10 cellular contexts compared by ENCODE assay signal in genomic region chr9:121895836-121896544, GRCh38.
A peak's percentile ranks its signal among the peaks of the same experiment; 100 is the strongest.
DNase-seq lines count a peak whose midpoint lies in the region; ATAC-seq lines count a peak whose summit lies in the region.
"Had no signal": no experiment of that assay in that cellular context is flagged by ENCODE, and none has a peak within 500 bp of the region (broad histone marks: within the 10 kb centered on the region; RNA-seq: fewer than 3 reads in every experiment).

No MANE protein-coding gene starts in this region.

- intact Hi-C loops in aorta (cut with DNase I): no loop called here

- H3K27ac Mint-ChIP-seq in activated naive CD8-positive, alpha-beta T cell treated with anti-CD3 and anti-CD28 coated beads, Interleukin-2, amount 50 U/mL, for 24 hours: no peak overlapping the region
- no peak overlapping the region for H3K27ac Mint-ChIP-seq in activated naive CD8-positive, alpha-beta T cell treated with anti-CD3 and anti-CD28 coated beads for 36 hours

- DNase-seq in activated naive CD8-positive, alpha-beta T cell treated with anti-CD3 and anti-CD28 coated beads, Interleukin-2, amount 50 U/mL, for 24 hours: no peak
- no peak for DNase-seq in activated naive CD8-positive, alpha-beta T cell treated with anti-CD3 and anti-CD28 coated beads for 36 hours
- DNase-seq in kidney tubule cell (ENCODE audit: low spot score) (peak; percentile 47), aorta (peak in 1 of 2 donors; percentile 60)
- DNase-seq in activated effector memory CD4-positive, alpha-beta T cell treated with anti-CD3 and anti-CD28 coated beads, Interleukin-2, amount 50 U/mL, for 16 hours: no peak

- peak; percentile 24 for ATAC-seq in activated naive CD8-positive, alpha-beta T cell treated with anti-CD3 and anti-CD28 coated beads, Interleukin-2, amount 50 U/mL, for 24 hours
- ATAC-seq in aorta (ENCODE audit: low FRiP score): peak; percentile 69
- ATAC-seq in HG02759 (IDR thresholded peaks at IDR 0.05; ENCODE audit: unreplicated experiment): no peak
- no peak for ATAC-seq in GM19328 (IDR thresholded peaks at IDR 0.05; ENCODE audit: unreplicated experiment)

- no peaks in the 10 kb centered on the region for H3K4me1 Mint-ChIP-seq in activated naive CD8-positive, alpha-beta T cell treated with anti-CD3 and anti-CD28 coated beads, Interleukin-2, amount 50 U/mL, for 24 hours
- no peaks in the 10 kb centered on the region for H3K4me1 Mint-ChIP-seq in activated naive CD8-positive, alpha-beta T cell treated with anti-CD3 and anti-CD28 coated beads for 36 hours

- WGBS in aorta, 2 donors: 20 to 25% methylated on average over 12 of the region's 12 CpGs

- H3K27me3 Mint-ChIP-seq in activated naive CD8-positive, alpha-beta T cell treated with anti-CD3 and anti-CD28 coated beads, Interleukin-2, amount 50 U/mL, for 24 hours: no peaks in the 10 kb centered on the region
- H3K27me3 Mint-ChIP-seq in activated naive CD8-positive, alpha-beta T cell treated with anti-CD3 and anti-CD28 coated beads for 36 hours: no peaks in the 10 kb centered on the region

- H3K4me3 Mint-ChIP-seq in activated naive CD8-positive, alpha-beta T cell treated with anti-CD3 and anti-CD28 coated beads, Interleukin-2, amount 50 U/mL, for 24 hours: no peak overlapping the region
- no peak overlapping the region for H3K4me3 Mint-ChIP-seq in activated naive CD8-positive, alpha-beta T cell treated with anti-CD3 and anti-CD28 coated beads for 36 hours
- H3K4me3 Mint-ChIP-seq: brain had no signal

- no peak overlapping the region for H3K4me3 ChIP-seq in aorta (ENCODE audit: low read length in 2 of 2)
- H3K4me3 ChIP-seq: HAP-1 had no signal

- H3K36me3 Mint-ChIP-seq in activated naive CD8-positive, alpha-beta T cell treated with anti-CD3 and anti-CD28 coated beads, Interleukin-2, amount 50 U/mL, for 24 hours (ENCODE audit: low read depth): no peaks in the 10 kb centered on the region
- peaks cover 2% of the 10 kb centered on the region for H3K36me3 Mint-ChIP-seq in activated naive CD8-positive, alpha-beta T cell treated with anti-CD3 and anti-CD28 coated beads for 36 hours

- H3K27ac ChIP-seq in angular gyrus (ENCODE audit: low read depth, low read length) (peak overlapping the region; percentile 71), aorta (ENCODE audit: low read depth in 1 of 2, low read length in 2 of 2) (no peak overlapping the region)

- H3K4me1 ChIP-seq in aorta (ENCODE audit: control insufficient read depth in 1 of 2, insufficient read depth in 2 of 2, low read length in 2 of 2): no peaks in the 10 kb centered on the region
- H3K4me1 ChIP-seq: HAP-1 had no signal

- H3K9me3 Mint-ChIP-seq in activated naive CD8-positive, alpha-beta T cell treated with anti-CD3 and anti-CD28 coated beads, Interleukin-2, amount 50 U/mL, for 24 hours: peaks cover 11% of the 10 kb centered on the region
- H3K9me3 Mint-ChIP-seq in activated naive CD8-positive, alpha-beta T cell treated with anti-CD3 and anti-CD28 coated beads for 36 hours: peaks cover 9% of the 10 kb centered on the region

- H3K36me3 ChIP-seq in aorta (ENCODE audit: control insufficient read depth in 1 of 2, insufficient read depth in 2 of 2, low read length in 1 of 2): no peaks in the 10 kb centered on the region
- H3K36me3 ChIP-seq: HAP-1 had no signal

- no peaks in the 10 kb centered on the region for H3K27me3 ChIP-seq in aorta (ENCODE audit: control insufficient read depth in 1 of 2, insufficient read depth in 2 of 2, low read length in 1 of 2)

- H3K9me3 ChIP-seq in aorta (ENCODE audit: control insufficient read depth, low read length): no peaks in the 10 kb centered on the region

Comparison
In these comparisons a context has a peak if more than half of its experiments do, and no peak if none do; other contexts are left out.
1. ATAC-seq: peak in activated naive CD8-positive, alpha-beta T cell treated with anti-CD3 and anti-CD28 coated beads, Interleukin-2, amount 50 U/mL, for 24 hours (single experiment) and aorta (single experiment); none in HG02759 (single experiment) and GM19328 (single experiment).